In the genomic region with DNA sequence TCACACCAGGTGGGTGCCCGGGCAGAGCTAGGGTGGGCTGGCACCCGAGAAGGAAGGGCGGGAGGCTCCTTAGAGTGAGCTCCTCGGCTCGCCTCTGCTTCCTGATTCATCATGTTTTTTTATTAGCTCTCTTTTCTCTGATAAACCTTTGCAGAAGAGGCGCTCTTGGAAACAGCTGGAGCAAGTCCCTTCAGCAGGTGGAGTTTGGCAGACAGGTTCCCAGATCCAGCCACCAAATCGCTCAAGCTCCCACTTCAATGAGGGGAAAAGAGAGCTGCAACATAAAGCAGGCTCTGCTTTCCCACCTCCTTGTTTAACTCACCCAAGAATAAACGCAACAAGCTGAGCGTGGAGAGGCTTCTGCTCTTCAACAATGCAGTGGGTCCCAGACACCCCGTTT, we compare ENCODE assay signal across 1 cellular context.
TF ChIP-seq lines count a peak whose summit lies in the region.

No MANE protein-coding gene starts in this region.

TF ChIP-seq in GM23338, 12 proteins besides CTCF, POLR2A, EP300 and RAD21 (continued from another document):
- no peak for TF ChIP-seq EZH2phosphoT487 (IDR thresholded peaks at IDR 0.05; ENCODE audit: unreplicated experiment)
